9 cellular contexts compared by ENCODE assay signal in genomic region chr5:142845954-142846398, GRCh38.
A peak's percentile ranks its signal among the peaks of the same experiment; 100 is the strongest.
DNase-seq lines count a peak whose midpoint lies in the region; ATAC-seq and TF ChIP-seq lines count a peak whose summit lies in the region.
"Had no signal": no experiment of that assay in that cellular context is flagged by ENCODE, and none has a peak within 500 bp of the region (broad histone marks: within the 10 kb centered on the region; RNA-seq: fewer than 3 reads in every experiment).

No MANE protein-coding gene starts in this region.

- no peak overlapping the region for H3K4me3 Mint-ChIP-seq in activated CD4-positive, alpha-beta T cell treated with anti-CD3 and anti-CD28 coated beads for 36 hours
- peak overlapping the region; percentile 24 to 48 for H3K4me3 Mint-ChIP-seq in stimulated activated naive CD8-positive, alpha-beta T cell treated with anti-CD3 and anti-CD28 coated beads, Interleukin-15, amount 100 ng/mL, for 72 hours

- TF ChIP-seq CTCF in epithelial cell of esophagus (IDR thresholded peaks at IDR 0.05; ENCODE audit: insufficient read depth, low read depth, low read length, missing control alignments) = no peak

- peaks cover 26% of the 10 kb centered on the region for H3K4me1 Mint-ChIP-seq in activated CD4-positive, alpha-beta T cell treated with anti-CD3 and anti-CD28 coated beads for 36 hours
- peaks cover 48% of the 10 kb centered on the region for H3K4me1 Mint-ChIP-seq in stimulated activated naive CD8-positive, alpha-beta T cell treated with anti-CD3 and anti-CD28 coated beads, Interleukin-15, amount 100 ng/mL, for 72 hours

- H3K27ac Mint-ChIP-seq in activated CD4-positive, alpha-beta T cell treated with anti-CD3 and anti-CD28 coated beads for 36 hours = peak overlapping the region; percentile 15
- peak overlapping the region; percentile 19 to 35 for H3K27ac Mint-ChIP-seq in stimulated activated naive CD8-positive, alpha-beta T cell treated with anti-CD3 and anti-CD28 coated beads, Interleukin-15, amount 100 ng/mL, for 72 hours

- H3K36me3 Mint-ChIP-seq in activated CD4-positive, alpha-beta T cell treated with anti-CD3 and anti-CD28 coated beads for 36 hours (ENCODE audit: low read depth) = no peaks in the 10 kb centered on the region

- POLR2A ChIA-PET in activated CD4-positive, alpha-beta T cell treated with anti-CD3 and anti-CD28 coated beads for 36 hours (lab: Charles Lee) = interaction anchor here (0.6 kb wide), 1 partner anchor 101 kb away, joined by 10 read pairs; no protein-coding TSS in a partner anchor

- no peaks in the 10 kb centered on the region for H3K27me3 Mint-ChIP-seq in activated CD4-positive, alpha-beta T cell treated with anti-CD3 and anti-CD28 coated beads for 36 hours
- no peaks in the 10 kb centered on the region for H3K27me3 Mint-ChIP-seq in stimulated activated naive CD8-positive, alpha-beta T cell treated with anti-CD3 and anti-CD28 coated beads, Interleukin-15, amount 100 ng/mL, for 72 hours

- H3K9me3 Mint-ChIP-seq in activated CD4-positive, alpha-beta T cell treated with anti-CD3 and anti-CD28 coated beads for 36 hours (ENCODE audit: low read depth) = no peaks in the 10 kb centered on the region
- no peaks in the 10 kb centered on the region for H3K9me3 Mint-ChIP-seq in stimulated activated naive CD8-positive, alpha-beta T cell treated with anti-CD3 and anti-CD28 coated beads, Interleukin-15, amount 100 ng/mL, for 72 hours

- no peak for DNase-seq in activated CD4-positive, alpha-beta T cell treated with anti-CD3 and anti-CD28 coated beads for 36 hours
- DNase-seq in activated CD4-positive, alpha-beta T cell treated with anti-CD3 and anti-CD28 coated beads, Interleukin-2, amount 50 U/mL, for 48 hours = no peak
- DNase-seq in epithelial cell of esophagus (ENCODE audit: low read depth) (peak; percentile 55), NCI-H2227 treated with DMSO at 0.1 percent for 48 hours (lab: John Stamatoyannopoulos, UW) (no peak), islet precursor cell (no peak), hepatic stellate cell (ENCODE audit: low spot score) (no peak)
- DNase-seq in stimulated activated naive CD8-positive, alpha-beta T cell treated with anti-CD3 and anti-CD28 coated beads, Interleukin-15, amount 100 ng/mL, for 72 hours = no peak
- DNase-seq: hippocampal formation had no signal

- H3K4me3 ChIP-seq in epithelial cell of esophagus (ENCODE audit: low read length) = no peak overlapping the region

- CTCF ChIA-PET in activated CD4-positive, alpha-beta T cell treated with anti-CD3 and anti-CD28 coated beads for 36 hours (lab: Charles Lee) = interaction anchor here (1.0 to 1.5 kb wide), 4 partner anchors 11 to 93 kb away, joined by 3 to 4 read pairs (median 3); no protein-coding TSS in a partner anchor

- no peak for ATAC-seq in activated CD4-positive, alpha-beta T cell treated with anti-CD3 and anti-CD28 coated beads for 36 hours
- ATAC-seq in HG03378 (IDR thresholded peaks at IDR 0.05; ENCODE audit: unreplicated experiment) = peak; percentile 72
- ATAC-seq in stimulated activated naive CD8-positive, alpha-beta T cell treated with anti-CD3 and anti-CD28 coated beads, Interleukin-15, amount 100 ng/mL, for 72 hours = peak; percentile 63

- intact Hi-C loops in activated CD4-positive, alpha-beta T cell treated with anti-CD3 and anti-CD28 coated beads for 36 hours (cut with DNase I, micrococcal nuclease) = no loop called here
